1 cellular context compared by ENCODE assay signal in genomic region chr1:244047739-244048565, GRCh38.
TF ChIP-seq lines count a peak whose summit lies in the region.

No MANE protein-coding gene starts in this region.

TF ChIP-seq in K562, 482 proteins besides CTCF, POLR2A, EP300 and RAD21 (continued from another document and continues in another):
- TF ChIP-seq NFYB (IDR thresholded peaks at IDR 0.05; ENCODE audit: extremely low read depth, insufficient read length) = peak; percentile 80
- TF ChIP-seq PBX2 (CRISPR knock-in tag; IDR thresholded peaks at IDR 0.05; ENCODE audit: low read depth) = peak; percentile 70
- peak; percentile 94 for TF ChIP-seq PBX2 (tag; conservative IDR thresholded peaks at IDR 0.05; ENCODE audit: low read depth)
- peak; percentile 83; the same call in 1 of the 2 replicates for TF ChIP-seq MTA3 (IDR thresholded peaks at IDR 0.05; ENCODE audit: borderline replicate concordance)
- TF ChIP-seq SRF (CRISPR knock-in tag; IDR thresholded peaks at IDR 0.05) = peak in 1 of 2 experiments; percentile 33; a peak in 1 of 4 replicates
- peak; percentile 79 to 88 for TF ChIP-seq MAZ (CRISPR knock-in tag; conservative IDR thresholded peaks at IDR 0.05 in 1 of 2, IDR thresholded peaks at IDR 0.05 in 1 of 2)
- peak; percentile 74 for TF ChIP-seq EGR1 (conservative IDR thresholded peaks at IDR 0.05)
- peak; percentile 34 for TF ChIP-seq TAF9B (IDR thresholded peaks at IDR 0.05; ENCODE audit: partially characterized antibody)
- TF ChIP-seq TAF7 (tag; IDR thresholded peaks at IDR 0.05) = peak; percentile 66
- no peak for TF ChIP-seq ERF (CRISPR knock-in tag; IDR thresholded peaks at IDR 0.05)
- TF ChIP-seq ATF2 (CRISPR knock-in tag; IDR thresholded peaks at IDR 0.05) = peak; percentile 53; the same call in 1 of the 2 replicates
- 0 out of 2 replicates have a peak, but pooled peaks have one; percentile 26 for TF ChIP-seq SMARCE1 (IDR thresholded peaks at IDR 0.05)
- peak; percentile 16; the same call in 1 of the 2 replicates for TF ChIP-seq CBFA2T3 (IDR thresholded peaks at IDR 0.05)
- no peak for TF ChIP-seq EHMT2 (IDR thresholded peaks at IDR 0.05)
- peak; percentile 96 for TF ChIP-seq MBD2 (IDR thresholded peaks at IDR 0.05; ENCODE audit: borderline replicate concordance, low read depth)
- 0 out of 2 replicates have a peak, but pooled peaks have one; percentile 74 for TF ChIP-seq ZNF165 (CRISPR knock-in tag; IDR thresholded peaks at IDR 0.05; ENCODE audit: borderline replicate concordance)
- TF ChIP-seq ZNF282 (CRISPR knock-in tag; IDR thresholded peaks at IDR 0.05) = no peak
- peak; percentile 28; the same call in 1 of the 2 replicates for TF ChIP-seq HDAC2 (IDR thresholded peaks at IDR 0.05)
- TF ChIP-seq POLR2AphosphoS5 (IDR thresholded peaks at IDR 0.05; ENCODE audit: control insufficient read depth, insufficient read depth, low read depth, low read length) = peak; percentile 56
- no peak for TF ChIP-seq E2F4 (CRISPR knock-in tag; IDR thresholded peaks at IDR 0.05; ENCODE audit: low read depth)
- TF ChIP-seq FIP1L1 (IDR thresholded peaks at IDR 0.05; ENCODE audit: low read depth, low read length, poor library complexity, severe bottlenecking) = no peak
- TF ChIP-seq KAT7 (CRISPR knock-in tag; IDR thresholded peaks at IDR 0.05; ENCODE audit: borderline replicate concordance) = peak; percentile 82; the same call in 1 of the 2 replicates
- TF ChIP-seq ZNF133 (CRISPR knock-in tag; IDR thresholded peaks at IDR 0.05) = no peak
- TF ChIP-seq CREB3L1 (IDR thresholded peaks at IDR 0.05; ENCODE audit: borderline replicate concordance, low read depth) = peak; percentile 30; the same call in 1 of the 2 replicates
- 0 out of 2 replicates have a peak, but pooled peaks have one; percentile 17 for TF ChIP-seq ETV5 (CRISPR knock-in tag; IDR thresholded peaks at IDR 0.05; ENCODE audit: low read depth)
- TF ChIP-seq ZNF668 (CRISPR knock-in tag; IDR thresholded peaks at IDR 0.05) = 0 out of 2 replicates have a peak, but pooled peaks have one; percentile 6
- no peak for TF ChIP-seq DDX20 (tag; IDR thresholded peaks at IDR 0.05; ENCODE audit: low read depth)
- no peak for TF ChIP-seq NFATC3 (IDR thresholded peaks at IDR 0.05)
- peak; percentile 77; the same call in 1 of the 2 replicates for TF ChIP-seq SMAD4 (CRISPR knock-in tag; conservative IDR thresholded peaks at IDR 0.05)
- peak; percentile 50 for TF ChIP-seq MEIS2 (IDR thresholded peaks at IDR 0.05; ENCODE audit: partially characterized antibody)
- TF ChIP-seq ZNF347 (CRISPR knock-in tag; IDR thresholded peaks at IDR 0.05; ENCODE audit: low read depth) = no peak
- TF ChIP-seq HIVEP1 (CRISPR knock-in tag; IDR thresholded peaks at IDR 0.05) = no peak
- peak; percentile 71; the same call in 1 of the 2 replicates for TF ChIP-seq ZNF740 (CRISPR knock-in tag; IDR thresholded peaks at IDR 0.05)
- TF ChIP-seq ZNF740 (tag; IDR thresholded peaks at IDR 0.05) = 0 out of 4 replicates have a peak, but pooled peaks of 1 of the 2 experiments have one; percentile 27
- TF ChIP-seq ZBTB9 (CRISPR knock-in tag; IDR thresholded peaks at IDR 0.05) = peak; percentile 77
- no peak for TF ChIP-seq ZBTB33 (CRISPR knock-in tag; IDR thresholded peaks at IDR 0.05)
- TF ChIP-seq HMG20B (CRISPR knock-in tag; IDR thresholded peaks at IDR 0.05) = no peak
- TF ChIP-seq RREB1 (CRISPR knock-in tag; IDR thresholded peaks at IDR 0.05) = peak; percentile 87
- peak in 1 of 2 experiments; percentile 74; a peak in 1 of 4 replicates for TF ChIP-seq ZNF639 (CRISPR knock-in tag; conservative IDR thresholded peaks at IDR 0.05 in 1 of 2, IDR thresholded peaks at IDR 0.05 in 1 of 2)
- TF ChIP-seq NBN (IDR thresholded peaks at IDR 0.05; ENCODE audit: low read depth) = no peak
- no peak for TF ChIP-seq RBM22 (IDR thresholded peaks at IDR 0.05; ENCODE audit: low read depth, low read length, poor library complexity, severe bottlenecking)
- TF ChIP-seq CHD1 (IDR thresholded peaks at IDR 0.05; ENCODE audit: low read length) = peak; percentile 92
- TF ChIP-seq NFIC (IDR thresholded peaks at IDR 0.05) = peak; percentile 33; the same call in 1 of the 2 replicates
- peak; percentile 50 for TF ChIP-seq EP400 (IDR thresholded peaks at IDR 0.05)
